Comparison of ENCODE assay signal across 1 cellular context in genomic region chr12:98419101-98419794, GRCh38.
TF ChIP-seq lines count a peak whose summit lies in the region.

No MANE protein-coding gene starts in this region.

TF ChIP-seq in SK-N-SH, 30 proteins besides CTCF, POLR2A, EP300 and RAD21 (continued from another document):
- TF ChIP-seq REST (IDR thresholded peaks at IDR 0.05; ENCODE audit: low read depth, low read length): no peak
- no peak for TF ChIP-seq FOXJ3 (CRISPR knock-in tag; IDR thresholded peaks at IDR 0.05)
- TF ChIP-seq FOXM1 (IDR thresholded peaks at IDR 0.05; ENCODE audit: low read depth): no peak
- no peak for TF ChIP-seq YY1 (IDR thresholded peaks at IDR 0.05; ENCODE audit: low read depth)
